9 cellular contexts compared by ENCODE assay signal in the genomic region with DNA sequence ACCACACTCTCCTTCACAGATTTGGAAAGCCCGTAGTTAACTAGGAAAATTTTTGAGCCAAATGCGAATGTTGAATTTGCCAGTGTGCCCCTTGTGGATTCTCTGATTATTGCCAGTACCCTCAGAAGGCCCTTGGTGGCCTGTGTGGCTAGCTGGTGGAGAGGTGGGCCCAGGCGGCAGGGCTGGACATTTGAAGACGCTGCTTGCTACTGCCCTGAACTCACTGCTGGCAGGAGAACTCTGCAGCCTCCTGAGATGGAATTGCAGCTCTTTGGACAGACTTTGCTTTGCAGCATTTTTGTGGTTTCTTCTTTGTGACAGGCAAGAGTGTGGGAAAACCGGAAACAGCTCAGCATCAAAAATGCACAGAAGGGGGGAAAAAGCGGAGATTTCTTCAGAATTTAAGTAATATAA.
DNase-seq lines count a peak whose midpoint lies in the region; ATAC-seq and TF ChIP-seq lines count a peak whose summit lies in the region.
"Had no signal": no experiment of that assay in that cellular context is flagged by ENCODE, and none has a peak within 500 bp of the region (broad histone marks: within the 10 kb centered on the region; RNA-seq: fewer than 3 reads in every experiment).

No MANE protein-coding gene starts in this region.

- no peak overlapping the region for H3K4me2 ChIP-seq in GM23338

- POLR2A ChIA-PET in A673 (lab: Charles Lee; ENCODE audit: low non-redundant PET) (no interaction called here), WTC11 (lab: Charles Lee) (no interaction called here)

- intact Hi-C loops in A673 (cut with micrococcal nuclease; ENCODE audit: unreplicated experiment): no loop called here

- H4K20me1 ChIP-seq in GM23338 (replicated peaks; ENCODE audit: insufficient read depth): peaks cover 7% of the 10 kb centered on the region

- ATAC-seq in GM23338: peak; percentile 76
- peak; percentile 69 for ATAC-seq in WTC11
- ATAC-seq in activated CD4-positive, CD25-positive, alpha-beta regulatory T cell treated with anti-CD3 and anti-CD28 coated beads, Interleukin-2, amount 50 U/mL, for 24 hours: no peak
- no peak for ATAC-seq in HG02981 (IDR thresholded peaks at IDR 0.05; ENCODE audit: unreplicated experiment)

- CTCF ChIA-PET in A673 (lab: Charles Lee) (no interaction called here), WTC11 (lab: Charles Lee) (interaction anchor here (0.6 to 2.8 kb wide), 13 partner anchors 10 to 323 kb away, joined by 3 to 12 read pairs (median 5); a partner anchor contains a TSS)

- H3K27ac ChIP-seq in A673 (ENCODE audit: low read depth, low read length, poor library complexity, severe bottlenecking) (no peak overlapping the region), GM23338 (ENCODE audit: low read depth) (no peak overlapping the region)
- H3K27ac ChIP-seq: esophagus squamous epithelium had no signal

- H3K27me3 ChIP-seq in A673 (replicated peaks; ENCODE audit: insufficient read depth, low read depth, low read length, poor library complexity): no peaks in the 10 kb centered on the region
- H3K27me3 ChIP-seq in GM23338 (ENCODE audit: insufficient read depth): no peaks in the 10 kb centered on the region
- H3K27me3 ChIP-seq: esophagus squamous epithelium had no signal

- no peaks in the 10 kb centered on the region for H3K9me2 ChIP-seq in GM23338 (ENCODE audit: insufficient read depth)

- no peaks in the 10 kb centered on the region for H3F3A ChIP-seq in GM23338 (replicated peaks; ENCODE audit: low read depth)

- BruUV-seq in A673 (replicated peaks; lab: Mats Ljungman, UMichigan): no TSS peak

- H3K4me3 Mint-ChIP-seq in GM23338 (no peak overlapping the region), WTC11 (no peak overlapping the region)

- H3K36me3 ChIP-seq in A673 (ENCODE audit: insufficient read depth, low read length, poor library complexity, severe bottlenecking) (no peaks in the 10 kb centered on the region), GM23338 (ENCODE audit: insufficient read depth) (no peaks in the 10 kb centered on the region)

- peaks cover 40% of the 10 kb centered on the region for H3K4me1 ChIP-seq in A673 (ENCODE audit: insufficient read depth, low read length, poor library complexity, severe bottlenecking)
- peaks cover 8% of the 10 kb centered on the region; the same call in 1 of the 2 replicates for H3K4me1 ChIP-seq in GM23338 (ENCODE audit: insufficient read depth)

- TF ChIP-seq CTCF in A673 (conservative IDR thresholded peaks at IDR 0.05; ENCODE audit: low read depth, low read length): peak; percentile 51
- TF ChIP-seq CTCF in GM23338 (conservative IDR thresholded peaks at IDR 0.05; ENCODE audit: low read depth in 2 of 2): peak; percentile 27 to 43; a peak in 3 of 4 replicates
- TF ChIP-seq CTCF in WTC11 (IDR thresholded peaks at IDR 0.05): no peak

- no peak overlapping the region for H2AFZ ChIP-seq in GM23338

- no peaks in the 10 kb centered on the region for H3K9me3 Mint-ChIP-seq in GM23338
- no peaks in the 10 kb centered on the region for H3K9me3 Mint-ChIP-seq in WTC11

- no peaks in the 10 kb centered on the region for H3K79me2 ChIP-seq in GM23338 (replicated peaks; ENCODE audit: insufficient read depth)

- no peaks in the 10 kb centered on the region for H3K9me3 ChIP-seq in A673 (ENCODE audit: low read depth, low read length, poor library complexity, severe bottlenecking)
- H3K9me3 ChIP-seq: esophagus squamous epithelium had no signal

- peaks cover 3% of the 10 kb centered on the region; the same call in 2 of the 3 replicates for H3K36me3 Mint-ChIP-seq in GM23338 (ENCODE audit: low read depth)
- peaks cover 9% of the 10 kb centered on the region for H3K36me3 Mint-ChIP-seq in WTC11

- H3K4me1 Mint-ChIP-seq in GM23338 (peaks cover 18% of the 10 kb centered on the region), WTC11 (peaks cover 21% of the 10 kb centered on the region)

- H3K27me3 Mint-ChIP-seq in GM23338 (ENCODE audit: insufficient read depth, low read depth, poor library complexity): peaks cover 6% of the 10 kb centered on the region
- no peaks in the 10 kb centered on the region for H3K27me3 Mint-ChIP-seq in WTC11 (ENCODE audit: low read depth)

- DNase-seq in A673 (ENCODE audit: low spot score): peak; percentile 30
- peak; percentile 51 for DNase-seq in GM23338 (ENCODE audit: low spot score)
- DNase-seq in WTC11 (ENCODE audit: low spot score): no peak
- peak; percentile 25 for DNase-seq in iPS-NIHi11 (ENCODE audit: low spot score)
- no peak for DNase-seq in NCI-H146 (lab: John Stamatoyannopoulos, UW)
- no peak for DNase-seq in midbrain (lab: John Stamatoyannopoulos, UW)
- DNase-seq: esophagus squamous epithelium had no signal

- H3K4me3 ChIP-seq in A673 (ENCODE audit: low read depth, low read length, poor library complexity, severe bottlenecking) (no peak overlapping the region), GM23338 (no peak overlapping the region)
- H3K4me3 ChIP-seq: esophagus squamous epithelium had no signal

- no peak overlapping the region for H3K27ac Mint-ChIP-seq in GM23338
- H3K27ac Mint-ChIP-seq in WTC11: 0 out of 2 replicates have a peak overlapping the region, but pooled peaks have one; percentile 35

TF ChIP-seq in GM23338, 12 proteins besides CTCF, POLR2A, EP300 and RAD21 (continues in another document):
- TF ChIP-seq, protein P1, sequence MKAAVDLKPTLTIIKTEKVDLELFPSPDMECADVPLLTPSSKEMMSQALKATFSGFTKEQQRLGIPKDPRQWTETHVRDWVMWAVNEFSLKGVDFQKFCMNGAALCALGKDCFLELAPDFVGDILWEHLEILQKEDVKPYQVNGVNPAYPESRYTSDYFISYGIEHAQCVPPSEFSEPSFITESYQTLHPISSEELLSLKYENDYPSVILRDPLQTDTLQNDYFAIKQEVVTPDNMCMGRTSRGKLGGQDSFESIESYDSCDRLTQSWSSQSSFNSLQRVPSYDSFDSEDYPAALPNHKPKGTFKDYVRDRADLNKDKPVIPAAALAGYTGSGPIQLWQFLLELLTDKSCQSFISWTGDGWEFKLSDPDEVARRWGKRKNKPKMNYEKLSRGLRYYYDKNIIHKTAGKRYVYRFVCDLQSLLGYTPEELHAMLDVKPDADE (IDR thresholded peaks at IDR 0.05): no peak
- TF ChIP-seq ZNF114 (CRISPR knock-in tag; IDR thresholded peaks at IDR 0.05): no peak

TF ChIP-seq in WTC11, 78 proteins besides CTCF, POLR2A, EP300 and RAD21:
- TF ChIP-seq, protein P2, sequence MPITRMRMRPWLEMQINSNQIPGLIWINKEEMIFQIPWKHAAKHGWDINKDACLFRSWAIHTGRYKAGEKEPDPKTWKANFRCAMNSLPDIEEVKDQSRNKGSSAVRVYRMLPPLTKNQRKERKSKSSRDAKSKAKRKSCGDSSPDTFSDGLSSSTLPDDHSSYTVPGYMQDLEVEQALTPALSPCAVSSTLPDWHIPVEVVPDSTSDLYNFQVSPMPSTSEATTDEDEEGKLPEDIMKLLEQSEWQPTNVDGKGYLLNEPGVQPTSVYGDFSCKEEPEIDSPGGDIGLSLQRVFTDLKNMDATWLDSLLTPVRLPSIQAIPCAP (CRISPR knock-in tag; IDR thresholded peaks at IDR 0.05): no peak
- TF ChIP-seq, protein P3, sequence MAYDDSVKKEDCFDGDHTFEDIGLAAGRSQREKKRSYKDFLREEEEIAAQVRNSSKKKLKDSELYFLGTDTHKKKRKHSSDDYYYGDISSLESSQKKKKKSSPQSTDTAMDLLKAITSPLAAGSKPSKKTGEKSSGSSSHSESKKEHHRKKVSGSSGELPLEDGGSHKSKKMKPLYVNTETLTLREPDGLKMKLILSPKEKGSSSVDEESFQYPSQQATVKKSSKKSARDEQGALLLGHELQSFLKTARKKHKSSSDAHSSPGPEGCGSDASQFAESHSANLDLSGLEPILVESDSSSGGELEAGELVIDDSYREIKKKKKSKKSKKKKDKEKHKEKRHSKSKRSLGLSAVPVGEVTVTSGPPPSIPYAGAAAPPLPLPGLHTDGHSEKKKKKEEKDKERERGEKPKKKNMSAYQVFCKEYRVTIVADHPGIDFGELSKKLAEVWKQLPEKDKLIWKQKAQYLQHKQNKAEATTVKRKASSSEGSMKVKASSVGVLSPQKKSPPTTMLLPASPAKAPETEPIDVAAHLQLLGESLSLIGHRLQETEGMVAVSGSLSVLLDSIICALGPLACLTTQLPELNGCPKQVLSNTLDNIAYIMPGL (CRISPR knock-in tag; IDR thresholded peaks at IDR 0.05): no peak
- TF ChIP-seq CREB1 (CRISPR knock-in tag; IDR thresholded peaks at IDR 0.05) (no peak), CBFB (CRISPR knock-in tag; IDR thresholded peaks at IDR 0.05; ENCODE audit: low read depth) (no peak), ZNF423 (CRISPR knock-in tag; IDR thresholded peaks at IDR 0.05) (no peak), TP53 (CRISPR knock-in tag; IDR thresholded peaks at IDR 0.05) (no peak)
- TF ChIP-seq, protein P4, sequence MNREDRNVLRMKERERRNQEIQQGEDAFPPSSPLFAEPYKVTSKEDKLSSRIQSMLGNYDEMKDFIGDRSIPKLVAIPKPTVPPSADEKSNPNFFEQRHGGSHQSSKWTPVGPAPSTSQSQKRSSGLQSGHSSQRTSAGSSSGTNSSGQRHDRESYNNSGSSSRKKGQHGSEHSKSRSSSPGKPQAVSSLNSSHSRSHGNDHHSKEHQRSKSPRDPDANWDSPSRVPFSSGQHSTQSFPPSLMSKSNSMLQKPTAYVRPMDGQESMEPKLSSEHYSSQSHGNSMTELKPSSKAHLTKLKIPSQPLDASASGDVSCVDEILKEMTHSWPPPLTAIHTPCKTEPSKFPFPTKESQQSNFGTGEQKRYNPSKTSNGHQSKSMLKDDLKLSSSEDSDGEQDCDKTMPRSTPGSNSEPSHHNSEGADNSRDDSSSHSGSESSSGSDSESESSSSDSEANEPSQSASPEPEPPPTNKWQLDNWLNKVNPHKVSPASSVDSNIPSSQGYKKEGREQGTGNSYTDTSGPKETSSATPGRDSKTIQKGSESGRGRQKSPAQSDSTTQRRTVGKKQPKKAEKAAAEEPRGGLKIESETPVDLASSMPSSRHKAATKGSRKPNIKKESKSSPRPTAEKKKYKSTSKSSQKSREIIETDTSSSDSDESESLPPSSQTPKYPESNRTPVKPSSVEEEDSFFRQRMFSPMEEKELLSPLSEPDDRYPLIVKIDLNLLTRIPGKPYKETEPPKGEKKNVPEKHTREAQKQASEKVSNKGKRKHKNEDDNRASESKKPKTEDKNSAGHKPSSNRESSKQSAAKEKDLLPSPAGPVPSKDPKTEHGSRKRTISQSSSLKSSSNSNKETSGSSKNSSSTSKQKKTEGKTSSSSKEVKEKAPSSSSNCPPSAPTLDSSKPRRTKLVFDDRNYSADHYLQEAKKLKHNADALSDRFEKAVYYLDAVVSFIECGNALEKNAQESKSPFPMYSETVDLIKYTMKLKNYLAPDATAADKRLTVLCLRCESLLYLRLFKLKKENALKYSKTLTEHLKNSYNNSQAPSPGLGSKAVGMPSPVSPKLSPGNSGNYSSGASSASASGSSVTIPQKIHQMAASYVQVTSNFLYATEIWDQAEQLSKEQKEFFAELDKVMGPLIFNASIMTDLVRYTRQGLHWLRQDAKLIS (CRISPR knock-in tag; IDR thresholded peaks at IDR 0.05; ENCODE audit: borderline replicate concordance): no peak
TF ChIP-seq in WTC11: peak in this region for 0.

Comparison
In these comparisons a context has a peak if more than half of its experiments do, and no peak if none do; other contexts are left out.
1. DNase-seq: peak in A673 (single experiment), GM23338 (single experiment) and iPS-NIHi11 (single experiment); none in WTC11 (single experiment), NCI-H146 (single experiment) and midbrain (single experiment).
2. ATAC-seq: peak in GM23338 (single experiment) and WTC11 (single experiment); none in activated CD4-positive, CD25-positive, alpha-beta regulatory T cell treated with anti-CD3 and anti-CD28 coated beads, Interleukin-2, amount 50 U/mL, for 24 hours (0 of 2) and HG02981 (single experiment).